ENCODE assay signal across 9 cellular contexts in the genomic region with DNA sequence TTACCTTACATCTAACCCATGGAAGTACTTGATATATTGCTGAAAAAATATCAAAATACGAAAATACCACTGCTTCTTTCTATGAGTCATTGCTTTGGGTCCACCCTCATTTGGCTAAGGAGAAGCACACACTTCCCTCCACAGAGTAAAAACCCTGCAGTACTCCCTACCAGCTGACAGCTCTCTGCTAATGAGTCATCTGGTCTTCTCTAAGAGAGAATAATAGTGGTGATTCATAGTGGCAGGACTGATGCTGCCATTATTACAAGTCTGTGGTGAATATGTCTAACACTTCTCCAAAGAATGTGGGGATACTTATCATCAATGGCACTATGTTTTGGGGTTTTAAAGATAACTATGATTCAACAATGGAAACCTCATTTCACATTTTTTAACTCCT.
DNase-seq lines count a peak whose midpoint lies in the region; ATAC-seq lines count a peak whose summit lies in the region.
"Had no signal": no experiment of that assay in that cellular context is flagged by ENCODE, and none has a peak within 500 bp of the region (broad histone marks: within the 10 kb centered on the region; RNA-seq: fewer than 3 reads in every experiment).

No MANE protein-coding gene starts in this region.

- intact Hi-C loops in aorta (cut with DNase I) = no loop called here
- intact Hi-C loops in activated T-helper 1 cell treated with anti-CD3 and anti-CD28 coated beads, Interleukin-12 subunit alpha, Interleukin-12 subunit beta, Interleukin-2, Interleukin-4 antibody, amounts not matched to agents 30 ng/mL and 10 ng/mL and 1 ng/mL, durations not matched to agents 14 hours and 24 hours and 36 hours (cut with micrococcal nuclease) = no loop called here

- H3K4me3 ChIP-seq in aorta (ENCODE audit: low read length in 2 of 2) = no peak overlapping the region

- no peak overlapping the region for H3K27ac Mint-ChIP-seq in activated T-helper 1 cell treated with anti-CD3 and anti-CD28 coated beads, Interleukin-12 subunit alpha, Interleukin-12 subunit beta, Interleukin-2, Interleukin-4 antibody, amounts not matched to agents 30 ng/mL and 10 ng/mL and 1 ng/mL, durations not matched to agents 14 hours and 24 hours and 36 hours

- peaks cover 4% of the 10 kb centered on the region in 2 donors for H3K4me1 ChIP-seq in aorta (ENCODE audit: control insufficient read depth in 1 of 2, insufficient read depth in 2 of 2, low read length in 2 of 2)

- no peaks in the 10 kb centered on the region for H3K36me3 ChIP-seq in aorta (ENCODE audit: control insufficient read depth in 1 of 2, insufficient read depth in 2 of 2, low read length in 1 of 2)

- H3K4me1 Mint-ChIP-seq in activated T-helper 1 cell treated with anti-CD3 and anti-CD28 coated beads, Interleukin-12 subunit alpha, Interleukin-12 subunit beta, Interleukin-2, Interleukin-4 antibody, amounts not matched to agents 30 ng/mL and 10 ng/mL and 1 ng/mL, durations not matched to agents 14 hours and 24 hours and 36 hours (ENCODE audit: low read depth) = no peaks in the 10 kb centered on the region

- H3K36me3 Mint-ChIP-seq in activated T-helper 1 cell treated with anti-CD3 and anti-CD28 coated beads, Interleukin-12 subunit alpha, Interleukin-12 subunit beta, Interleukin-2, Interleukin-4 antibody, amounts not matched to agents 30 ng/mL and 10 ng/mL and 1 ng/mL, durations not matched to agents 14 hours and 24 hours and 36 hours (ENCODE audit: low read depth) = no peaks in the 10 kb centered on the region

- H3K27ac ChIP-seq in aorta (ENCODE audit: low read depth in 1 of 2, low read length in 2 of 2) = no peak overlapping the region
- H3K27ac ChIP-seq: HL-60 had no signal

- no peaks in the 10 kb centered on the region for H3K27me3 ChIP-seq in aorta (ENCODE audit: control insufficient read depth in 1 of 2, insufficient read depth in 2 of 2, low read length in 1 of 2)

- ATAC-seq in GM21576 (IDR thresholded peaks at IDR 0.05; ENCODE audit: unreplicated experiment) (peak; percentile 77), aorta (ENCODE audit: low FRiP score) (peak; percentile 84)

- H3K27me3 Mint-ChIP-seq in activated T-helper 1 cell treated with anti-CD3 and anti-CD28 coated beads, Interleukin-12 subunit alpha, Interleukin-12 subunit beta, Interleukin-2, Interleukin-4 antibody, amounts not matched to agents 30 ng/mL and 10 ng/mL and 1 ng/mL, durations not matched to agents 14 hours and 24 hours and 36 hours (ENCODE audit: insufficient read depth) = no peaks in the 10 kb centered on the region

- 0 to 1% methylated on average over 1 of the region's 1 CpG for WGBS in aorta, 2 donors

- DNase-seq in ELR (ENCODE audit: low read depth) (peak; percentile 71), HT1080 (ENCODE audit: low read depth) (peak; percentile 98), dedifferentiated amniotic fluid mesenchymal stem cell (ENCODE audit: extremely low spot score) (peak; percentile 53), aorta (no peak)
- no peak for DNase-seq in activated CD4-positive, alpha-beta T cell treated with anti-CD3 and anti-CD28 coated beads for 4 hours
- no peak for DNase-seq in activated T-helper 1 cell treated with anti-CD3 and anti-CD28 coated beads, Interleukin-12 subunit alpha, Interleukin-12 subunit beta, Interleukin-2, Interleukin-4 antibody, amounts not matched to agents 30 ng/mL and 10 ng/mL and 1 ng/mL, durations not matched to agents 14 hours and 24 hours and 36 hours (ENCODE audit: low spot score)
- no peak for DNase-seq in activated CD4-positive, CD25-positive, alpha-beta regulatory T cell (lab: John Stamatoyannopoulos, UW)

- H3K4me3 Mint-ChIP-seq in activated T-helper 1 cell treated with anti-CD3 and anti-CD28 coated beads, Interleukin-12 subunit alpha, Interleukin-12 subunit beta, Interleukin-2, Interleukin-4 antibody, amounts not matched to agents 30 ng/mL and 10 ng/mL and 1 ng/mL, durations not matched to agents 14 hours and 24 hours and 36 hours = no peak overlapping the region

- no peaks in the 10 kb centered on the region for H3K9me3 Mint-ChIP-seq in activated T-helper 1 cell treated with anti-CD3 and anti-CD28 coated beads, Interleukin-12 subunit alpha, Interleukin-12 subunit beta, Interleukin-2, Interleukin-4 antibody, amounts not matched to agents 30 ng/mL and 10 ng/mL and 1 ng/mL, durations not matched to agents 14 hours and 24 hours and 36 hours

- no peaks in the 10 kb centered on the region for H3K9me3 ChIP-seq in aorta (ENCODE audit: control insufficient read depth, low read length)

Comparison
In these comparisons a context has a peak if more than half of its experiments do, and no peak if none do; other contexts are left out.
1. DNase-seq: peak in ELR (single experiment), HT1080 (single experiment) and dedifferentiated amniotic fluid mesenchymal stem cell (single experiment); none in aorta (0 of 2), activated CD4-positive, alpha-beta T cell treated with anti-CD3 and anti-CD28 coated beads for 4 hours (0 of 2), activated T-helper 1 cell treated with anti-CD3 and anti-CD28 coated beads, Interleukin-12 subunit alpha, Interleukin-12 subunit beta, Interleukin-2, Interleukin-4 antibody, amounts not matched to agents 30 ng/mL and 10 ng/mL and 1 ng/mL, durations not matched to agents 14 hours and 24 hours and 36 hours (single experiment) and activated CD4-positive, CD25-positive, alpha-beta regulatory T cell (0 of 4).